ENCODE assay signal across 1 cellular context in genomic region chr6:87589693-87590416, GRCh38.
TF ChIP-seq lines count a peak whose summit lies in the region.

TSS of gene ORC3 (plus strand) at chr6:87590135. CDS start at chr6:87590169, 34 bp downstream.
A gene with protein sequence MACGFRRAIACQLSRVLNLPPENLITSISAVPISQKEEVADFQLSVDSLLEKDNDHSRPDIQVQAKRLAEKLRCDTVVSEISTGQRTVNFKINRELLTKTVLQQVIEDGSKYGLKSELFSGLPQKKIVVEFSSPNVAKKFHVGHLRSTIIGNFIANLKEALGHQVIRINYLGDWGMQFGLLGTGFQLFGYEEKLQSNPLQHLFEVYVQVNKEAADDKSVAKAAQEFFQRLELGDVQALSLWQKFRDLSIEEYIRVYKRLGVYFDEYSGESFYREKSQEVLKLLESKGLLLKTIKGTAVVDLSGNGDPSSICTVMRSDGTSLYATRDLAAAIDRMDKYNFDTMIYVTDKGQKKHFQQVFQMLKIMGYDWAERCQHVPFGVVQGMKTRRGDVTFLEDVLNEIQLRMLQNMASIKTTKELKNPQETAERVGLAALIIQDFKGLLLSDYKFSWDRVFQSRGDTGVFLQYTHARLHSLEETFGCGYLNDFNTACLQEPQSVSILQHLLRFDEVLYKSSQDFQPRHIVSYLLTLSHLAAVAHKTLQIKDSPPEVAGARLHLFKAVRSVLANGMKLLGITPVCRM (minus strand): TSS chr6:87589987. CDS start chr6:87589957, 30 bp downstream.

TF ChIP-seq in HepG2, 621 proteins besides CTCF, POLR2A, EP300 and RAD21 (continued from another document and continues in another):
- TF ChIP-seq UBTF (CRISPR knock-in tag; IDR thresholded peaks at IDR 0.05) (peak; percentile 38; the same call in 1 of the 2 replicates), ZNF281 (CRISPR knock-in tag; IDR thresholded peaks at IDR 0.05; ENCODE audit: borderline replicate concordance) (no peak), ZFY (CRISPR knock-in tag; IDR thresholded peaks at IDR 0.05) (peak; percentile 73), FOXA3 (CRISPR knock-in tag; IDR thresholded peaks at IDR 0.05) (peak; percentile 29), FOXJ3 (CRISPR knock-in tag; IDR thresholded peaks at IDR 0.05; ENCODE audit: borderline replicate concordance) (no peak), ZNF569 (CRISPR knock-in tag; IDR thresholded peaks at IDR 0.05; ENCODE audit: borderline replicate concordance) (0 out of 2 replicates have a peak, but pooled peaks have one; percentile 33), HNF4A (CRISPR knock-in tag; IDR thresholded peaks at IDR 0.05) (peak; percentile 52), HHEX (CRISPR knock-in tag; IDR thresholded peaks at IDR 0.05) (no peak), SRF (IDR thresholded peaks at IDR 0.05; ENCODE audit: low read depth, low read length) (peak; percentile 51; the same call in 1 of the 2 replicates), GABPA (IDR thresholded peaks at IDR 0.05; ENCODE audit: low read depth, low read length) (peak; percentile 95), GABPA (CRISPR knock-in tag; IDR thresholded peaks at IDR 0.05; ENCODE audit: low read depth) (peak; percentile 99), RCOR2 (CRISPR knock-in tag; IDR thresholded peaks at IDR 0.05) (no peak), ATM (IDR thresholded peaks at IDR 0.05; ENCODE audit: borderline replicate concordance) (no peak), HDAC1 (CRISPR knock-in tag; IDR thresholded peaks at IDR 0.05) (peak; percentile 94), ZNF264 (CRISPR knock-in tag; IDR thresholded peaks at IDR 0.05) (0 out of 2 replicates have a peak, but pooled peaks have one; percentile 50), ZFP62 (CRISPR knock-in tag; IDR thresholded peaks at IDR 0.05) (no peak), HMGA1 (CRISPR knock-in tag; conservative IDR thresholded peaks at IDR 0.05) (no peak), TP53 (CRISPR knock-in tag; conservative IDR thresholded peaks at IDR 0.05) (no peak), SP5 (CRISPR knock-in tag; IDR thresholded peaks at IDR 0.05; ENCODE audit: borderline replicate concordance, low read depth) (peak; percentile 53), ZNF556 (CRISPR knock-in tag; IDR thresholded peaks at IDR 0.05; ENCODE audit: borderline replicate concordance) (no peak), ZNF878 (CRISPR knock-in tag; IDR thresholded peaks at IDR 0.05) (no peak), ZUFSP (CRISPR knock-in tag; IDR thresholded peaks at IDR 0.05; ENCODE audit: borderline replicate concordance) (no peak), ZNF10 (CRISPR knock-in tag; IDR thresholded peaks at IDR 0.05; ENCODE audit: borderline replicate concordance, low read depth) (no peak), ERF (CRISPR knock-in tag; IDR thresholded peaks at IDR 0.05) (peak; percentile 96), BCLAF1 (IDR thresholded peaks at IDR 0.05) (no peak), ZNF549 (CRISPR knock-in tag; IDR thresholded peaks at IDR 0.05) (no peak), TARDBP (CRISPR knock-in tag; IDR thresholded peaks at IDR 0.05) (peak; percentile 36; the same call in 1 of the 2 replicates), ZNF441 (CRISPR knock-in tag; IDR thresholded peaks at IDR 0.05; ENCODE audit: borderline replicate concordance) (no peak), ZNF382 (CRISPR knock-in tag; IDR thresholded peaks at IDR 0.05; ENCODE audit: borderline replicate concordance) (no peak), KDM3A (CRISPR knock-in tag; IDR thresholded peaks at IDR 0.05; ENCODE audit: low read depth) (peak; percentile 89; the same call in 1 of the 2 replicates), GTF3A (CRISPR knock-in tag; conservative IDR thresholded peaks at IDR 0.05) (no peak), NKX3-1 (CRISPR knock-in tag; IDR thresholded peaks at IDR 0.05) (no peak), ZNF780A (CRISPR knock-in tag; IDR thresholded peaks at IDR 0.05) (no peak), ZNF7 (CRISPR knock-in tag; IDR thresholded peaks at IDR 0.05) (no peak), ISX (CRISPR knock-in tag; conservative IDR thresholded peaks at IDR 0.05) (no peak), MXI1 (IDR thresholded peaks at IDR 0.05; ENCODE audit: borderline replicate concordance, low read depth, low read length) (peak; percentile 94; the same call in 1 of the 3 replicates), PLRG1 (conservative IDR thresholded peaks at IDR 0.05) (no peak), ZKSCAN5 (CRISPR knock-in tag; IDR thresholded peaks at IDR 0.05) (no peak), MIER2 (CRISPR knock-in tag; IDR thresholded peaks at IDR 0.05) (peak; percentile 19; the same call in 1 of the 2 replicates), ZBTB42 (CRISPR knock-in tag; IDR thresholded peaks at IDR 0.05) (0 out of 2 replicates have a peak, but pooled peaks have one; percentile 32), RBAK (CRISPR knock-in tag; IDR thresholded peaks at IDR 0.05) (no peak)
- TF ChIP-seq, protein P1, sequence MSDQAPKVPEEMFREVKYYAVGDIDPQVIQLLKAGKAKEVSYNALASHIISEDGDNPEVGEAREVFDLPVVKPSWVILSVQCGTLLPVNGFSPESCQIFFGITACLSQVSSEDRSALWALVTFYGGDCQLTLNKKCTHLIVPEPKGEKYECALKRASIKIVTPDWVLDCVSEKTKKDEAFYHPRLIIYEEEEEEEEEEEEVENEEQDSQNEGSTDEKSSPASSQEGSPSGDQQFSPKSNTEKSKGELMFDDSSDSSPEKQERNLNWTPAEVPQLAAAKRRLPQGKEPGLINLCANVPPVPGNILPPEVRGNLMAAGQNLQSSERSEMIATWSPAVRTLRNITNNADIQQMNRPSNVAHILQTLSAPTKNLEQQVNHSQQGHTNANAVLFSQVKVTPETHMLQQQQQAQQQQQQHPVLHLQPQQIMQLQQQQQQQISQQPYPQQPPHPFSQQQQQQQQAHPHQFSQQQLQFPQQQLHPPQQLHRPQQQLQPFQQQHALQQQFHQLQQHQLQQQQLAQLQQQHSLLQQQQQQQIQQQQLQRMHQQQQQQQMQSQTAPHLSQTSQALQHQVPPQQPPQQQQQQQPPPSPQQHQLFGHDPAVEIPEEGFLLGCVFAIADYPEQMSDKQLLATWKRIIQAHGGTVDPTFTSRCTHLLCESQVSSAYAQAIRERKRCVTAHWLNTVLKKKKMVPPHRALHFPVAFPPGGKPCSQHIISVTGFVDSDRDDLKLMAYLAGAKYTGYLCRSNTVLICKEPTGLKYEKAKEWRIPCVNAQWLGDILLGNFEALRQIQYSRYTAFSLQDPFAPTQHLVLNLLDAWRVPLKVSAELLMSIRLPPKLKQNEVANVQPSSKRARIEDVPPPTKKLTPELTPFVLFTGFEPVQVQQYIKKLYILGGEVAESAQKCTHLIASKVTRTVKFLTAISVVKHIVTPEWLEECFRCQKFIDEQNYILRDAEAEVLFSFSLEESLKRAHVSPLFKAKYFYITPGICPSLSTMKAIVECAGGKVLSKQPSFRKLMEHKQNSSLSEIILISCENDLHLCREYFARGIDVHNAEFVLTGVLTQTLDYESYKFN (CRISPR knock-in tag; conservative IDR thresholded peaks at IDR 0.05) = peak; percentile 32
- TF ChIP-seq, protein P2, sequence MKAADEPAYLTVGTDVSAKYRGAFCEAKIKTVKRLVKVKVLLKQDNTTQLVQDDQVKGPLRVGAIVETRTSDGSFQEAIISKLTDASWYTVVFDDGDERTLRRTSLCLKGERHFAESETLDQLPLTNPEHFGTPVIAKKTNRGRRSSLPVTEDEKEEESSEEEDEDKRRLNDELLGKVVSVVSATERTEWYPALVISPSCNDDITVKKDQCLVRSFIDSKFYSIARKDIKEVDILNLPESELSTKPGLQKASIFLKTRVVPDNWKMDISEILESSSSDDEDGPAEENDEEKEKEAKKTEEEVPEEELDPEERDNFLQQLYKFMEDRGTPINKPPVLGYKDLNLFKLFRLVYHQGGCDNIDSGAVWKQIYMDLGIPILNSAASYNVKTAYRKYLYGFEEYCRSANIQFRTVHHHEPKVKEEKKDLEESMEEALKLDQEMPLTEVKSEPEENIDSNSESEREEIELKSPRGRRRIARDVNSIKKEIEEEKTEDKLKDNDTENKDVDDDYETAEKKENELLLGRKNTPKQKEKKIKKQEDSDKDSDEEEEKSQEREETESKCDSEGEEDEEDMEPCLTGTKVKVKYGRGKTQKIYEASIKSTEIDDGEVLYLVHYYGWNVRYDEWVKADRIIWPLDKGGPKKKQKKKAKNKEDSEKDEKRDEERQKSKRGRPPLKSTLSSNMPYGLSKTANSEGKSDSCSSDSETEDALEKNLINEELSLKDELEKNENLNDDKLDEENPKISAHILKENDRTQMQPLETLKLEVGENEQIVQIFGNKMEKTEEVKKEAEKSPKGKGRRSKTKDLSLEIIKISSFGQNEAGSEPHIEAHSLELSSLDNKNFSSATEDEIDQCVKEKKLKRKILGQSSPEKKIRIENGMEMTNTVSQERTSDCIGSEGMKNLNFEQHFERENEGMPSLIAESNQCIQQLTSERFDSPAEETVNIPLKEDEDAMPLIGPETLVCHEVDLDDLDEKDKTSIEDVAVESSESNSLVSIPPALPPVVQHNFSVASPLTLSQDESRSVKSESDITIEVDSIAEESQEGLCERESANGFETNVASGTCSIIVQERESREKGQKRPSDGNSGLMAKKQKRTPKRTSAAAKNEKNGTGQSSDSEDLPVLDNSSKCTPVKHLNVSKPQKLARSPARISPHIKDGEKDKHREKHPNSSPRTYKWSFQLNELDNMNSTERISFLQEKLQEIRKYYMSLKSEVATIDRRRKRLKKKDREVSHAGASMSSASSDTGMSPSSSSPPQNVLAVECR (CRISPR knock-in tag; IDR thresholded peaks at IDR 0.05; ENCODE audit: borderline replicate concordance) = peak; percentile 98
- TF ChIP-seq, protein P3, sequence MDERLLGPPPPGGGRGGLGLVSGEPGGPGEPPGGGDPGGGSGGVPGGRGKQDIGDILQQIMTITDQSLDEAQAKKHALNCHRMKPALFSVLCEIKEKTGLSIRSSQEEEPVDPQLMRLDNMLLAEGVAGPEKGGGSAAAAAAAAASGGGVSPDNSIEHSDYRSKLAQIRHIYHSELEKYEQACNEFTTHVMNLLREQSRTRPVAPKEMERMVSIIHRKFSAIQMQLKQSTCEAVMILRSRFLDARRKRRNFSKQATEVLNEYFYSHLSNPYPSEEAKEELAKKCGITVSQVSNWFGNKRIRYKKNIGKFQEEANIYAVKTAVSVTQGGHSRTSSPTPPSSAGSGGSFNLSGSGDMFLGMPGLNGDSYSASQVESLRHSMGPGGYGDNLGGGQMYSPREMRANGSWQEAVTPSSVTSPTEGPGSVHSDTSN (CRISPR knock-in tag; IDR thresholded peaks at IDR 0.05) = no peak
